ENCODE assay signal across 27 cellular contexts in the genomic region with DNA sequence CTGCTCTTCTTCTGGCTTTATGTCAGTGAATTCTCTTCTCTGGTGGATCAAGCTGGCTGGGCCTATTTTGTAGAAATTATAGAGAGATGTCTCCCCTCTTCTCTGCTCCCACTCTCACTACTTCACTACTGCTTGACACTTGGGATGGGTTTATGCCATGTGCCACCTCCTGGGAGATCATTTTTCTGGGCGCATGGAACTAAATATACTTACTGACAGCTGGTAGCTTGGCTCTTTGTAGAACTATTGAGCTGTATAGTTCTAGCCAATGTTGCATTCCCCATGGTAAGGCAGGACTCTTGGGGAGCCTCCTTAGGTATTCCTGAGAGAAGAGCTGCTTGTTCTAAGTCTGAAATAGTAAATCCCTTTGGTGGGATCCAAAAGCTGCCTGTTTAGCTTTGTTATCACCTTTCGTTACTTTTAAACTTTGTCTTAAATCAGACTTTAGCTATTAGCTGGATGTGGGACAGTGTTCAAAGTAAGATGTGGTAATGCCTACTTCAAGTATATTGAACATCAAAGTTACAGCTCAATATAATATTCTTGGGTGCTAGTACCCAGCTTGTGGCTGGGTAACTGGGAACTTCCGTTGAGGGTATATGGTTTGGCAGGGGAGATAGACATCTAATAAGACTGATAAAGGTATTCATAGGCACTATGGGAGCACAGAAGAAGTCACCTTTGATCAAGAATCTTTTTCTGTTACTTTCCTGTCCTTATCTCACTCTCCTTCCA.
DNase-seq lines count a peak whose midpoint lies in the region; ATAC-seq, FAIRE-seq and TF ChIP-seq lines count a peak whose summit lies in the region.
"Had no signal": no experiment of that assay in that cellular context is flagged by ENCODE, and none has a peak within 500 bp of the region (broad histone marks: within the 10 kb centered on the region; RNA-seq: fewer than 3 reads in every experiment).

No MANE protein-coding gene starts in this region.

- peaks cover 7 to 13% of the 10 kb centered on the region in 2 donors for H3K36me3 Mint-ChIP-seq in activated T-cell treated with anti-CD3 and anti-CD28 coated beads, Interleukin-2, amount 50 U/mL, for 72 hours (ENCODE audit: insufficient read depth in 2 of 2)
- H3K36me3 Mint-ChIP-seq in T-cell (peaks cover 14% of the 10 kb centered on the region), memory B cell (peaks cover 7% of the 10 kb centered on the region)
- no peaks in the 10 kb centered on the region for H3K36me3 Mint-ChIP-seq in stimulated activated effector memory CD8-positive, alpha-beta T cell treated with anti-CD3 and anti-CD28 coated beads, Interleukin-12 subunit alpha, Interleukin-12 subunit beta, amount 100 ng/mL, for 72 hours

- ATAC-seq in activated T-cell treated with anti-CD3 and anti-CD28 coated beads, Interleukin-2, amount 50 U/mL, for 72 hours (replicated peaks in 1 of 2) = no peak
- peak; percentile 54 to 72 (median 66) for ATAC-seq in T-cell (replicated peaks in 1 of 4)
- no peak for ATAC-seq in memory B cell (ENCODE audit: low read depth)
- ATAC-seq in stimulated activated effector memory CD8-positive, alpha-beta T cell treated with anti-CD3 and anti-CD28 coated beads, Interleukin-12 subunit alpha, Interleukin-12 subunit beta, amount 100 ng/mL, for 72 hours = no peak
- ATAC-seq in HG03442 (IDR thresholded peaks at IDR 0.05; ENCODE audit: unreplicated experiment) = no peak
- ATAC-seq in GM18502 (IDR thresholded peaks at IDR 0.05; ENCODE audit: poor library complexity, unreplicated experiment) = no peak
- ATAC-seq: left lobe of liver had no signal

- H3K4me1 Mint-ChIP-seq in activated T-cell treated with anti-CD3 and anti-CD28 coated beads, Interleukin-2, amount 50 U/mL, for 72 hours (ENCODE audit: low read depth) = peaks cover 22% of the 10 kb centered on the region
- H3K4me1 Mint-ChIP-seq in T-cell = peaks cover 36 to 40% (median 39%) of the 10 kb centered on the region in 3 donors
- peaks cover 22% of the 10 kb centered on the region for H3K4me1 Mint-ChIP-seq in memory B cell
- peaks cover 23% of the 10 kb centered on the region for H3K4me1 Mint-ChIP-seq in stimulated activated effector memory CD8-positive, alpha-beta T cell treated with anti-CD3 and anti-CD28 coated beads, Interleukin-12 subunit alpha, Interleukin-12 subunit beta, amount 100 ng/mL, for 72 hours

- peaks cover 2 to 3% of the 10 kb centered on the region in 2 donors for H3K9me3 Mint-ChIP-seq in activated T-cell treated with anti-CD3 and anti-CD28 coated beads, Interleukin-2, amount 50 U/mL, for 72 hours
- H3K9me3 Mint-ChIP-seq in T-cell (peaks cover 0 to 2% (median 0%) of the 10 kb centered on the region in 3 donors), memory B cell (no peaks in the 10 kb centered on the region)
- peaks cover 2% of the 10 kb centered on the region for H3K9me3 Mint-ChIP-seq in stimulated activated effector memory CD8-positive, alpha-beta T cell treated with anti-CD3 and anti-CD28 coated beads, Interleukin-12 subunit alpha, Interleukin-12 subunit beta, amount 100 ng/mL, for 72 hours

- POLR2A ChIA-PET in T-cell (lab: Charles Lee) = interaction anchor here (0.6 to 0.8 kb wide), 3 partner anchors 62 to 273 kb away, joined by 3 to 5 read pairs (median 3); no protein-coding TSS in a partner anchor

- H3K27me3 Mint-ChIP-seq in activated T-cell treated with anti-CD3 and anti-CD28 coated beads, Interleukin-2, amount 50 U/mL, for 72 hours (ENCODE audit: low read depth) = no peaks in the 10 kb centered on the region
- no peaks in the 10 kb centered on the region for H3K27me3 Mint-ChIP-seq in T-cell
- no peaks in the 10 kb centered on the region for H3K27me3 Mint-ChIP-seq in memory B cell
- H3K27me3 Mint-ChIP-seq: activated naive CD4-positive, alpha-beta T cell treated with anti-CD3 and anti-CD28 coated beads, Interleukin-2, amount 10 ng/mL, durations not matched to agents 7 days and 5 days had no signal

- CTCF ChIA-PET in T-cell (lab: Charles Lee) = interaction anchor here in 1 of 2 donors (0.7 to 0.9 kb wide), 4 partner anchors 10 to 158 kb away, joined by 3 to 4 read pairs (median 3); no protein-coding TSS in a partner anchor

- H3K4me3 Mint-ChIP-seq in activated T-cell treated with anti-CD3 and anti-CD28 coated beads, Interleukin-2, amount 50 U/mL, for 72 hours = no peak overlapping the region
- H3K4me3 Mint-ChIP-seq in T-cell (peak overlapping the region in 1 of 3 donors; percentile 63), memory B cell (no peak overlapping the region)
- no peak overlapping the region for H3K4me3 Mint-ChIP-seq in stimulated activated effector memory CD8-positive, alpha-beta T cell treated with anti-CD3 and anti-CD28 coated beads, Interleukin-12 subunit alpha, Interleukin-12 subunit beta, amount 100 ng/mL, for 72 hours
- H3K4me3 Mint-ChIP-seq: activated naive CD4-positive, alpha-beta T cell treated with anti-CD3 and anti-CD28 coated beads, Interleukin-2, amount 10 ng/mL, durations not matched to agents 7 days and 5 days; CD14-positive monocyte had no signal

- FAIRE-seq in D721Med (lab: Jason Lieb, UNC) = no peak
- FAIRE-seq: A204.1, colon, H54, islet of Langerhans had no signal

- no peak for DNase-seq in activated T-cell treated with anti-CD3 and anti-CD28 coated beads, Interleukin-2, amount 50 U/mL, for 72 hours
- DNase-seq in activated T-cell treated with anti-CD3 and anti-CD28 coated beads for 4 hours (no peak), T-cell (no peak), memory B cell (ENCODE audit: low spot score in 2 of 2) (no peak), D721Med (ENCODE audit: insufficient read length, low spot score) (no peak)
- DNase-seq in stimulated activated effector memory CD8-positive, alpha-beta T cell treated with anti-CD3 and anti-CD28 coated beads, Interleukin-12 subunit alpha, Interleukin-12 subunit beta, amount 100 ng/mL, for 72 hours (ENCODE audit: low spot score in 2 of 2) = no peak
- DNase-seq: activated CD4-positive, alpha-beta T cell treated with anti-CD3 and anti-CD28 coated beads, Interleukin-2, amount 50 U/mL, for 1 hour; activated naive CD4-positive, alpha-beta T cell treated with anti-CD3 and anti-CD28 coated beads, Interleukin-2, amount 10 ng/mL, durations not matched to agents 7 days and 5 days; effector memory CD4-positive, alpha-beta T cell; erythroblast; glutamatergic neuron; mesenchymal stem cell; MM.1S; NCI-H1105 treated with DMSO at 0.1 percent for 48 hours; NCI-H187 treated with DMSO at 0.1 percent for 48 hours; NCI-H2171; NCI-H510A; occipital lobe; stimulated activated naive CD4-positive, alpha-beta T cell had no signal

- no peak for TF ChIP-seq CTCF in D721Med (IDR thresholded peaks at IDR 0.05; ENCODE audit: insufficient read depth, missing control alignments)

- peak overlapping the region; percentile 75 for H3K27ac Mint-ChIP-seq in activated T-cell treated with anti-CD3 and anti-CD28 coated beads, Interleukin-2, amount 50 U/mL, for 72 hours
- H3K27ac Mint-ChIP-seq in T-cell (peak overlapping the region; percentile 30 to 38), memory B cell (peak overlapping the region; percentile 60)
- H3K27ac Mint-ChIP-seq in stimulated activated effector memory CD8-positive, alpha-beta T cell treated with anti-CD3 and anti-CD28 coated beads, Interleukin-12 subunit alpha, Interleukin-12 subunit beta, amount 100 ng/mL, for 72 hours = peak overlapping the region; percentile 69

Comparison
In these comparisons a context has a peak if more than half of its experiments do, and no peak if none do; other contexts are left out.
1. ATAC-seq: peak in T-cell (4 of 4); none in activated T-cell treated with anti-CD3 and anti-CD28 coated beads, Interleukin-2, amount 50 U/mL, for 72 hours (0 of 2), memory B cell (single experiment), stimulated activated effector memory CD8-positive, alpha-beta T cell treated with anti-CD3 and anti-CD28 coated beads, Interleukin-12 subunit alpha, Interleukin-12 subunit beta, amount 100 ng/mL, for 72 hours (single experiment), HG03442 (single experiment) and GM18502 (single experiment).
2. Peak in every context shown above with its lines, with median percentiles within 50 percentile points of each other: H3K27ac Mint-ChIP-seq.